Comparison of ENCODE assay signal across 8 cellular contexts in genomic region chr11:124961972-124962609, GRCh38. TPM values are rescaled to one million over a fixed set of nuclear protein-coding genes. Genes with fewer than 3 reads are reported as not detected.
DNase-seq lines count a peak whose midpoint lies in the region; ATAC-seq, FAIRE-seq and TF ChIP-seq lines count a peak whose summit lies in the region.

No MANE protein-coding gene starts in this region.

- TF ChIP-seq CTCF in LNCaP clone FGC (IDR thresholded peaks at IDR 0.05; ENCODE audit: control insufficient read depth, extremely low read depth, insufficient read depth): peak; percentile 82
- peak; percentile 80 for TF ChIP-seq CTCF in RWPE1 (conservative IDR thresholded peaks at IDR 0.05; ENCODE audit: low read depth)

- CTCF ChIA-PET in RWPE1 (lab: Yijun Ruan, JAX): interaction anchor here (0.6 to 0.7 kb wide), 2 partner anchors 86 to 108 kb away, joined by 3 to 5 read pairs; no protein-coding TSS in a partner anchor

- DNase-seq in Right ventricle myocardium inferior (ENCODE audit: missing footprints) (no peak), cardiac septum (ENCODE audit: low spot score) (no peak), H4 (ENCODE audit: low spot score) (peak; percentile 80), LNCaP clone FGC (ENCODE audit: low read depth) (peak; percentile 66), RWPE1 (ENCODE audit: low spot score) (peak; percentile 76), midbrain (lab: John Stamatoyannopoulos, UW) (peak; percentile 81)

- intact Hi-C loops in Right ventricle myocardium inferior (cut with DNase I): loop anchor here (2.0 to 5.0 kb wide), 3 partner anchors 180 to 910 kb away; no protein-coding TSS in a partner anchor
- intact Hi-C loops in cardiac septum (cut with DNase I): loop anchor here (2.0 kb wide), 1 partner anchor 179 kb away; no protein-coding TSS in a partner anchor

- H3K4me3 ChIP-seq in LNCaP clone FGC (ENCODE audit: low read depth, low read length): no peak overlapping the region

- H3K27ac ChIP-seq in RWPE1: no peak overlapping the region

- peak; percentile 94 for FAIRE-seq in endometrium (lab: Jason Lieb, UNC)

- peak; percentile 75 for ATAC-seq in Right ventricle myocardium inferior
- no peak for ATAC-seq in HG03045 (IDR thresholded peaks at IDR 0.05; ENCODE audit: unreplicated experiment)

- POLR2A ChIA-PET in RWPE1 (lab: Yijun Ruan, JAX; ENCODE audit: low non-redundant PET): no interaction called here

RNA-seq across cellular contexts. Expression of gene CCDC15, which starts 8.1 kb away (rescaled TPM):
- total RNA-seq in Right ventricle myocardium inferior (0.38 TPM), cardiac septum (0.24 TPM)
- total RNA-seq in H4 (2014; rRNA removed; shearing (Covaris generic)): 3.2 and 4.3 TPM in 2 replicates

RNA-seq across cellular contexts. Expression of gene HEPACAM, which starts 26.2 kb away (rescaled TPM):
- total RNA-seq in Right ventricle myocardium inferior (0.41 TPM), cardiac septum (0.11 TPM)
- not detected in 2 replicates for total RNA-seq in H4 (2014; rRNA removed; shearing (Covaris generic))

RNA-seq across cellular contexts. Expression of gene HEPN1, which starts 43.0 kb away (rescaled TPM):
- total RNA-seq in Right ventricle myocardium inferior (not detected), cardiac septum (not detected)
- not detected in 2 replicates for total RNA-seq in H4 (2014; rRNA removed; shearing (Covaris generic))

Comparison
In these comparisons a context has a peak if more than half of its experiments do, and no peak if none do; other contexts are left out.
1. DNase-seq: peak in H4 (single experiment), LNCaP clone FGC (single experiment), RWPE1 (single experiment) and midbrain (single experiment); none in Right ventricle myocardium inferior (single experiment) and cardiac septum (single experiment).